Comparison of ENCODE assay signal across 12 cellular contexts in genomic region chr19:9937001-9937411, GRCh38. TPM values are rescaled to one million over a fixed set of nuclear protein-coding genes. Genes with fewer than 3 reads are reported as not detected.
A peak's percentile ranks its signal among the peaks of the same experiment; 100 is the strongest.
DNase-seq lines count a peak whose midpoint lies in the region; ATAC-seq and TF ChIP-seq lines count a peak whose summit lies in the region.
"Had no signal": no experiment of that assay in that cellular context is flagged by ENCODE, and none has a peak within 500 bp of the region (broad histone marks: within the 10 kb centered on the region; RNA-seq: fewer than 3 reads in every experiment).

No MANE protein-coding gene starts in this region.

- 0 out of 2 replicates have a peak overlapping the region, but pooled peaks have one; percentile 16 for H3K9ac ChIP-seq in HCT116 (ENCODE audit: low read length)

- H3K27ac ChIP-seq in CD4-positive, alpha-beta T cell (ENCODE audit: low read depth, low read length): no peak overlapping the region
- H3K27ac ChIP-seq in HCT116 (ENCODE audit: low read depth, low read length) (no peak overlapping the region), breast epithelium (no peak overlapping the region)

- RAD21 ChIA-PET in HCT116 (lab: Charles Lee; ENCODE audit: low non-redundant PET in 1 of 2, low total read pairs in 2 of 2, uncharacterized antibody in 2 of 2, unreplicated experiment in 2 of 2): no interaction called here

- H3K9me3 Mint-ChIP-seq in CD4-positive, alpha-beta T cell: peaks cover 2% of the 10 kb centered on the region
- peaks cover 13% of the 10 kb centered on the region for H3K9me3 Mint-ChIP-seq in nephron

- no peaks in the 10 kb centered on the region for H4K20me1 ChIP-seq in HCT116 (ENCODE audit: insufficient read depth)

- ATAC-seq in CD4-positive, alpha-beta T cell (ENCODE audit: poor library complexity): no peak
- ATAC-seq in HCT116: no peak
- ATAC-seq in GM19452 (IDR thresholded peaks at IDR 0.05; ENCODE audit: unreplicated experiment): no peak
- ATAC-seq: PC-3 had no signal

- H3K4me3 ChIP-seq in HCT116 (replicated peaks in 1 of 2; ENCODE audit: low read depth in 1 of 2, low read length in 2 of 2) (peak overlapping the region; percentile 37 to 52), breast epithelium (peak overlapping the region in 2 of 3 donors; percentile 58 to 75)

- H3K9me3 ChIP-seq in CD4-positive, alpha-beta T cell (ENCODE audit: control insufficient read depth, low read length): peaks cover 8% of the 10 kb centered on the region
- H3K9me3 ChIP-seq in HCT116 (ENCODE audit: control insufficient read depth in 1 of 2, insufficient read depth in 1 of 2, low read depth in 1 of 2, low read length in 2 of 2) (peaks cover 0 to 4% of the 10 kb centered on the region in 2 experiments; a peak in 1 of 4 replicates), breast epithelium (peaks cover 5 to 6% of the 10 kb centered on the region in 2 donors)

- no peak overlapping the region for H2AFZ ChIP-seq in HCT116 (ENCODE audit: low read depth, low read length, poor library complexity, severe bottlenecking)

- POLR2A ChIA-PET in CD4-positive, alpha-beta T cell (lab: Charles Lee): interaction anchor here (0.6 kb wide), 1 partner anchor 95 kb away, joined by 3 read pairs; no protein-coding TSS in a partner anchor
- POLR2A ChIA-PET in HCT116 (lab: Charles Lee): no interaction called here

- TF ChIP-seq RAD21 in HCT116 (IDR thresholded peaks at IDR 0.05; ENCODE audit: low read depth): no peak

- no peak overlapping the region for H3K27ac Mint-ChIP-seq in CD4-positive, alpha-beta T cell
- peak overlapping the region in 1 of 3 experiments; percentile 62 for H3K27ac Mint-ChIP-seq in nephron

- H3K4me1 Mint-ChIP-seq in CD4-positive, alpha-beta T cell (ENCODE audit: low read depth): peaks cover 28% of the 10 kb centered on the region
- peaks cover 27% of the 10 kb centered on the region for H3K4me1 Mint-ChIP-seq in nephron

- peaks cover 12 to 31% of the 10 kb centered on the region in 2 experiments; a peak in 3 of 4 replicates for H3K4me1 ChIP-seq in HCT116 (ENCODE audit: control insufficient read depth in 1 of 2, insufficient read depth in 2 of 2, low read length in 2 of 2)
- H3K4me1 ChIP-seq in breast epithelium: peaks cover 0 to 6% of the 10 kb centered on the region in 2 donors

- H3K9me2 ChIP-seq in HCT116 (ENCODE audit: insufficient read depth): no peaks in the 10 kb centered on the region

- peak overlapping the region; percentile 74 for H3K4me3 Mint-ChIP-seq in CD4-positive, alpha-beta T cell
- H3K4me3 Mint-ChIP-seq in nephron: peak overlapping the region; percentile 80 to 87 (median 85)

- no TSS peak for BruUV-seq in HCT116 (replicated peaks; lab: Mats Ljungman, UMichigan)

- H3K27me3 Mint-ChIP-seq in CD4-positive, alpha-beta T cell: peaks cover 77% of the 10 kb centered on the region
- peaks cover 33% of the 10 kb centered on the region for H3K27me3 Mint-ChIP-seq in nephron (ENCODE audit: low read depth)

- intact Hi-C loops in CD4-positive, alpha-beta T cell (cut with DNase I, micrococcal nuclease): no loop called here
- intact Hi-C loops in HCT116 (cut with micrococcal nuclease) (no loop called here), breast epithelium (cut with DNase I; ENCODE audit: low total_unique reads) (no loop called here), cardiac septum (cut with DNase I) (loop anchor here (10.0 kb wide), 2 partner anchors 178 to 448 kb away; partner anchors contain the start of genes EIF3G, P2RY11 and TYK2)

- no peak for DNase-seq in CD4-positive, alpha-beta T cell
- DNase-seq in HCT116 (ENCODE audit: low read depth, low spot score) (no peak), breast epithelium (ENCODE audit: low spot score in 2 of 2) (no peak), NCI-H2196 treated with DMSO at 0.1 percent for 48 hours (lab: John Stamatoyannopoulos, UW; ENCODE audit: unreplicated experiment) (no peak), cardiac septum (ENCODE audit: low spot score) (no peak), 8988T (no peak)
- DNase-seq: activated gamma-delta T cell, NCI-H187 treated with DMSO at 0.1 percent for 48 hours, PC-3 had no signal

- H3K4me2 ChIP-seq in HCT116 (ENCODE audit: low read length): peak overlapping the region; percentile 65

- no peak for TF ChIP-seq CTCF in CD4-positive, alpha-beta T cell (IDR thresholded peaks at IDR 0.05)
- no peak for TF ChIP-seq CTCF in HCT116 (IDR thresholded peaks at IDR 0.05 in 2 of 3, conservative IDR thresholded peaks at IDR 0.05 in 1 of 3; ENCODE audit: borderline replicate concordance in 1 of 3, insufficient read depth in 1 of 3, low read depth in 2 of 3, low read length in 2 of 3)
- TF ChIP-seq CTCF in breast epithelium (IDR thresholded peaks at IDR 0.05): no peak
- no peak for TF ChIP-seq CTCF in nephron (IDR thresholded peaks at IDR 0.05; ENCODE audit: unreplicated experiment in 3 of 3)

- peaks cover 56% of the 10 kb centered on the region for H3K27me3 ChIP-seq in CD4-positive, alpha-beta T cell (ENCODE audit: control insufficient read depth, insufficient read depth, low read length)
- no peaks in the 10 kb centered on the region for H3K27me3 ChIP-seq in HCT116 (ENCODE audit: insufficient read depth, low read length)
- peaks cover 0 to 5% of the 10 kb centered on the region in 2 donors for H3K27me3 ChIP-seq in breast epithelium

- no peaks in the 10 kb centered on the region for H3K36me3 ChIP-seq in HCT116 (ENCODE audit: control insufficient read depth in 1 of 2, insufficient read depth in 2 of 2, low read length in 2 of 2)
- H3K36me3 ChIP-seq in breast epithelium: no peaks in the 10 kb centered on the region

- TF ChIP-seq POLR2A in HCT116 (IDR thresholded peaks at IDR 0.05; ENCODE audit: borderline replicate concordance, extremely low read depth, insufficient read depth, insufficient read length): no peak
- TF ChIP-seq POLR2A in breast epithelium (IDR thresholded peaks at IDR 0.05): no peak

- no peaks in the 10 kb centered on the region for H3K36me3 Mint-ChIP-seq in CD4-positive, alpha-beta T cell (ENCODE audit: low read depth)
- no peaks in the 10 kb centered on the region for H3K36me3 Mint-ChIP-seq in nephron (ENCODE audit: low read depth)

- CTCF ChIA-PET in CD4-positive, alpha-beta T cell (lab: Charles Lee): interaction anchor here (0.7 kb wide), 1 partner anchor 79 kb away, joined by 6 read pairs; no protein-coding TSS in a partner anchor
- CTCF ChIA-PET in HCT116 (lab: Charles Lee): interaction anchor here (1.2 kb wide), 1 partner anchor 91 kb away, joined by 5 read pairs; no protein-coding TSS in a partner anchor

- no peaks in the 10 kb centered on the region for H3K79me2 ChIP-seq in HCT116 (ENCODE audit: insufficient read depth, low read length)

TF ChIP-seq in HCT116, 20 proteins besides CTCF, POLR2A, EP300 and RAD21:
- TF ChIP-seq CBX3 (IDR thresholded peaks at IDR 0.05; ENCODE audit: low read depth) (no peak), YY1 (IDR thresholded peaks at IDR 0.05; ENCODE audit: extremely low read depth, insufficient replicate concordance, low read depth, low read length) (no peak), EGR1 (IDR thresholded peaks at IDR 0.05; ENCODE audit: low read depth) (0 out of 2 replicates have a peak, but pooled peaks have one; percentile 6), SRF (IDR thresholded peaks at IDR 0.05; ENCODE audit: low read depth) (no peak), CEBPB (IDR thresholded peaks at IDR 0.05; ENCODE audit: low read depth) (no peak)
- TF ChIP-seq, protein P1, sequence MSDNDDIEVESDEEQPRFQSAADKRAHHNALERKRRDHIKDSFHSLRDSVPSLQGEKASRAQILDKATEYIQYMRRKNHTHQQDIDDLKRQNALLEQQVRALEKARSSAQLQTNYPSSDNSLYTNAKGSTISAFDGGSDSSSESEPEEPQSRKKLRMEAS (IDR thresholded peaks at IDR 0.05): no peak
- TF ChIP-seq, protein P2, sequence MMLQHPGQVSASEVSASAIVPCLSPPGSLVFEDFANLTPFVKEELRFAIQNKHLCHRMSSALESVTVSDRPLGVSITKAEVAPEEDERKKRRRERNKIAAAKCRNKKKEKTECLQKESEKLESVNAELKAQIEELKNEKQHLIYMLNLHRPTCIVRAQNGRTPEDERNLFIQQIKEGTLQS (IDR thresholded peaks at IDR 0.05): no peak

RNA-seq across cellular contexts. Expression of gene OLFM2, which starts 0.7 kb away (rescaled TPM):
- total RNA-seq in CD4-positive, alpha-beta T cell: 1 to 10 TPM; 4.1 to 4.8 TPM
- total RNA-seq in HCT116 (2021; ENCODE audit: unreplicated experiment): 19.9 TPM
- 27.2 and 28.0 TPM in 2 replicates for polyA plus RNA-seq in HCT116 (2012)
- 10 to 100 TPM in 1 of 3 donors, 1 to 10 TPM in 2; 7.2 to 42.6 (median 8.8) TPM for total RNA-seq in breast epithelium
- total RNA-seq in cardiac septum: 4.1 TPM
- total RNA-seq: HT1080 had no signal
